Comparison of ENCODE assay signal across 1 cellular context in genomic region chr6:45642331-45643126, GRCh38.
TF ChIP-seq lines count a peak whose summit lies in the region.

No MANE protein-coding gene starts in this region.

TF ChIP-seq in GM23338, 12 proteins besides CTCF, POLR2A, EP300 and RAD21:
- no peak for TF ChIP-seq REST (IDR thresholded peaks at IDR 0.05; ENCODE audit: unreplicated experiment)
- TF ChIP-seq NANOG (IDR thresholded peaks at IDR 0.05; ENCODE audit: borderline replicate concordance), result no peak
- TF ChIP-seq ETS1 (IDR thresholded peaks at IDR 0.05), result no peak
- no peak for TF ChIP-seq EZH2 (IDR thresholded peaks at IDR 0.05; ENCODE audit: low read depth, unreplicated experiment)
- TF ChIP-seq POLR2AphosphoS5 (IDR thresholded peaks at IDR 0.05; ENCODE audit: low read depth), result no peak
- TF ChIP-seq STAT1 (IDR thresholded peaks at IDR 0.05; ENCODE audit: unreplicated experiment), result no peak
- no peak for TF ChIP-seq CREB1 (CRISPR knock-in tag; IDR thresholded peaks at IDR 0.05; ENCODE audit: low read depth)
- no peak for TF ChIP-seq ZNF331 (CRISPR knock-in tag; IDR thresholded peaks at IDR 0.05; ENCODE audit: low read depth)
- no peak for TF ChIP-seq JUNB (IDR thresholded peaks at IDR 0.05; ENCODE audit: unreplicated experiment)
- no peak for TF ChIP-seq ZNF114 (CRISPR knock-in tag; IDR thresholded peaks at IDR 0.05)
- TF ChIP-seq EZH2phosphoT487 (IDR thresholded peaks at IDR 0.05; ENCODE audit: unreplicated experiment), result no peak
- no peak for TF ChIP-seq ZNF462 (CRISPR knock-in tag; IDR thresholded peaks at IDR 0.05)
